17 cellular contexts compared by ENCODE assay signal in genomic region chr5:3324421-3325101, GRCh38.
DNase-seq lines count a peak whose midpoint lies in the region; ATAC-seq and TF ChIP-seq lines count a peak whose summit lies in the region.
"Had no signal": no experiment of that assay in that cellular context is flagged by ENCODE, and none has a peak within 500 bp of the region (broad histone marks: within the 10 kb centered on the region; RNA-seq: fewer than 3 reads in every experiment).

No MANE protein-coding gene starts in this region.

- H4K5ac ChIP-seq in mesendoderm (ENCODE audit: low read length), result no peak overlapping the region

- in situ Hi-C loops in brain microvascular endothelial cell (cut with HindIII; ENCODE audit: low pct_ligation_motif_present, low sequenced_read_pairs), result no loop called here

- TF ChIP-seq CTCF in brain microvascular endothelial cell (IDR thresholded peaks at IDR 0.05; ENCODE audit: low read depth, low read length, missing control alignments), result no peak

- H3K4me1 ChIP-seq in mesendoderm (ENCODE audit: control insufficient read depth, low read depth, low read length), result no peaks in the 10 kb centered on the region
- H3K4me1 ChIP-seq: SJCRH30 had no signal

- no peaks in the 10 kb centered on the region for H3K27me3 Mint-ChIP-seq in activated CD8-positive, alpha-beta T cell treated with anti-CD3 and anti-CD28 coated beads, Interleukin-2, amount 10 ng/mL, durations not matched to agents 7 days and 5 days (ENCODE audit: low read depth)
- H3K27me3 Mint-ChIP-seq in naive thymus-derived CD8-positive, alpha-beta T cell, result no peaks in the 10 kb centered on the region
- H3K27me3 Mint-ChIP-seq: activated CD4-positive, alpha-beta T cell treated with anti-CD3 and anti-CD28 coated beads, Interleukin-2, amount 10 ng/mL, durations not matched to agents 24 days and 14 days; activated naive CD8-positive, alpha-beta T cell treated with anti-CD3 and anti-CD28 coated beads, Interleukin-2, amount 10 ng/mL, durations not matched to agents 7 days and 5 days; CD8-positive, alpha-beta memory T cell; naive thymus-derived CD4-positive, alpha-beta T cell; stimulated activated naive CD8-positive, alpha-beta T cell treated with anti-CD3 and anti-CD28 coated beads, Interleukin-15, Interleukin-2, amounts not matched to agents 100 ng/mL and 50 ng/mL, for 24 hours had no signal

- ATAC-seq in left ventricle myocardium superior, result peak; percentile 14
- peak; percentile 47 for ATAC-seq in activated CD8-positive, alpha-beta T cell treated with anti-CD3 and anti-CD28 coated beads, Interleukin-2, amount 10 ng/mL, durations not matched to agents 7 days and 5 days
- ATAC-seq in HG02852 (IDR thresholded peaks at IDR 0.05; ENCODE audit: unreplicated experiment), result no peak
- ATAC-seq in naive thymus-derived CD8-positive, alpha-beta T cell, result no peak
- ATAC-seq: naive thymus-derived CD4-positive, alpha-beta T cell had no signal

- DNase-seq in left ventricle myocardium superior (no peak), cardiac septum (ENCODE audit: low spot score) (no peak), mesendoderm (peak; percentile 37), brain microvascular endothelial cell (no peak), occipital lobe (lab: John Stamatoyannopoulos, UW) (no peak)
- peak; percentile 20 for DNase-seq in activated CD8-positive, alpha-beta T cell treated with anti-CD3 and anti-CD28 coated beads, Interleukin-2, amount 10 ng/mL, durations not matched to agents 7 days and 5 days
- DNase-seq in naive thymus-derived CD8-positive, alpha-beta T cell, result no peak
- DNase-seq: activated CD4-positive, alpha-beta T cell treated with anti-CD3 and anti-CD28 coated beads, Interleukin-2, amount 10 ng/mL, durations not matched to agents 24 days and 14 days; activated T-cell treated with anti-CD3 and anti-CD28 coated beads, Interleukin-2, amount 50 U/mL, for 48 hours; CD8-positive, alpha-beta memory T cell; GOT3; naive thymus-derived CD4-positive, alpha-beta T cell had no signal

- peaks cover 12% of the 10 kb centered on the region for H3K9me3 Mint-ChIP-seq in activated CD8-positive, alpha-beta T cell treated with anti-CD3 and anti-CD28 coated beads, Interleukin-2, amount 10 ng/mL, durations not matched to agents 7 days and 5 days (ENCODE audit: insufficient read depth)
- peaks cover 0 to 11% (median 4%) of the 10 kb centered on the region in 9 donors for H3K9me3 Mint-ChIP-seq in naive thymus-derived CD8-positive, alpha-beta T cell
- H3K9me3 Mint-ChIP-seq: activated CD4-positive, alpha-beta T cell treated with anti-CD3 and anti-CD28 coated beads, Interleukin-2, amount 10 ng/mL, durations not matched to agents 24 days and 14 days had no signal

- no peaks in the 10 kb centered on the region for H3K79me2 ChIP-seq in mesendoderm (ENCODE audit: control insufficient read depth, insufficient read depth, low read length)

- H3K4me3 ChIP-seq in mesendoderm (ENCODE audit: low read length), result no peak overlapping the region
- H3K4me3 ChIP-seq in brain microvascular endothelial cell (ENCODE audit: low read depth, low read length), result no peak overlapping the region
- H3K4me3 ChIP-seq: lung, SJCRH30 had no signal

- H2BK5ac ChIP-seq in mesendoderm (ENCODE audit: low read length), result no peak overlapping the region

- no peak overlapping the region for H3K4me2 ChIP-seq in mesendoderm (ENCODE audit: low read length)

- H3K36me3 Mint-ChIP-seq in activated CD8-positive, alpha-beta T cell treated with anti-CD3 and anti-CD28 coated beads, Interleukin-2, amount 10 ng/mL, durations not matched to agents 7 days and 5 days (ENCODE audit: low read depth), result no peaks in the 10 kb centered on the region
- no peaks in the 10 kb centered on the region for H3K36me3 Mint-ChIP-seq in naive thymus-derived CD8-positive, alpha-beta T cell
- H3K36me3 Mint-ChIP-seq: activated naive CD8-positive, alpha-beta T cell treated with anti-CD3 and anti-CD28 coated beads, Interleukin-2, amount 10 ng/mL, durations not matched to agents 7 days and 5 days; CD8-positive, alpha-beta memory T cell; naive thymus-derived CD4-positive, alpha-beta T cell had no signal

- H4K8ac ChIP-seq in mesendoderm (ENCODE audit: low read depth, low read length), result no peak overlapping the region

- no peaks in the 10 kb centered on the region for H3K79me1 ChIP-seq in mesendoderm (ENCODE audit: low read length)

- POLR2A ChIA-PET in activated CD8-positive, alpha-beta T cell treated with anti-CD3 and anti-CD28 coated beads, Interleukin-2, amount 10 ng/mL, durations not matched to agents 7 days and 5 days (lab: Charles Lee), result no interaction called here
- POLR2A ChIA-PET in naive thymus-derived CD8-positive, alpha-beta T cell (lab: Charles Lee), result no interaction called here

- CTCF ChIA-PET in activated CD8-positive, alpha-beta T cell treated with anti-CD3 and anti-CD28 coated beads, Interleukin-2, amount 10 ng/mL, durations not matched to agents 7 days and 5 days (lab: Charles Lee), result no interaction called here

- H3K27me3 ChIP-seq in mesendoderm (ENCODE audit: insufficient read depth, low read length, poor library complexity) (no peaks in the 10 kb centered on the region), brain microvascular endothelial cell (replicated peaks) (no peaks in the 10 kb centered on the region)
- H3K27me3 ChIP-seq: SJCRH30 had no signal

- H3K9ac ChIP-seq in mesendoderm (ENCODE audit: low read length), result no peak overlapping the region

- H3K4me3 Mint-ChIP-seq in activated CD8-positive, alpha-beta T cell treated with anti-CD3 and anti-CD28 coated beads, Interleukin-2, amount 10 ng/mL, durations not matched to agents 7 days and 5 days, result no peak overlapping the region
- H3K4me3 Mint-ChIP-seq in naive thymus-derived CD8-positive, alpha-beta T cell, result no peak overlapping the region
- H3K4me3 Mint-ChIP-seq: activated CD4-positive, alpha-beta T cell treated with anti-CD3 and anti-CD28 coated beads, Interleukin-2, amount 10 ng/mL, durations not matched to agents 24 days and 14 days; activated naive CD8-positive, alpha-beta T cell treated with anti-CD3 and anti-CD28 coated beads, Interleukin-2, amount 10 ng/mL, durations not matched to agents 7 days and 5 days; CD8-positive, alpha-beta memory T cell; naive thymus-derived CD4-positive, alpha-beta T cell; stimulated activated naive CD8-positive, alpha-beta T cell treated with anti-CD3 and anti-CD28 coated beads, Interleukin-15, Interleukin-2, amounts not matched to agents 100 ng/mL and 50 ng/mL, for 24 hours had no signal

- H3K27ac Mint-ChIP-seq in activated CD8-positive, alpha-beta T cell treated with anti-CD3 and anti-CD28 coated beads, Interleukin-2, amount 10 ng/mL, durations not matched to agents 7 days and 5 days, result no peak overlapping the region
- no peak overlapping the region for H3K27ac Mint-ChIP-seq in naive thymus-derived CD8-positive, alpha-beta T cell
- H3K27ac Mint-ChIP-seq: activated CD4-positive, alpha-beta T cell treated with anti-CD3 and anti-CD28 coated beads, Interleukin-2, amount 10 ng/mL, durations not matched to agents 24 days and 14 days; activated naive CD8-positive, alpha-beta T cell treated with anti-CD3 and anti-CD28 coated beads, Interleukin-2, amount 10 ng/mL, durations not matched to agents 7 days and 5 days; naive thymus-derived CD4-positive, alpha-beta T cell; stimulated activated naive CD8-positive, alpha-beta T cell treated with anti-CD3 and anti-CD28 coated beads, Interleukin-15, Interleukin-2, amounts not matched to agents 100 ng/mL and 50 ng/mL, for 24 hours had no signal

- H3K56ac ChIP-seq in mesendoderm (ENCODE audit: low read length), result no peak overlapping the region

- WGBS in mesendoderm (ENCODE audit: extremely low coverage, insufficient coverage, low lambda C conversion rate), result no CpG with 5 or more reads among the region's 36 CpGs

- no peak overlapping the region for H3K23ac ChIP-seq in mesendoderm (ENCODE audit: low read length)

- H3K36me3 ChIP-seq in mesendoderm (ENCODE audit: control insufficient read depth, insufficient read depth, low read length), result no peaks in the 10 kb centered on the region
- H3K36me3 ChIP-seq in brain microvascular endothelial cell (replicated peaks), result no peaks in the 10 kb centered on the region
- H3K36me3 ChIP-seq: SJCRH30 had no signal

- H2AK5ac ChIP-seq in mesendoderm (ENCODE audit: low read length), result no peak overlapping the region

- H3K4me1 Mint-ChIP-seq in activated CD8-positive, alpha-beta T cell treated with anti-CD3 and anti-CD28 coated beads, Interleukin-2, amount 10 ng/mL, durations not matched to agents 7 days and 5 days (ENCODE audit: low read depth), result no peaks in the 10 kb centered on the region
- H3K4me1 Mint-ChIP-seq in naive thymus-derived CD8-positive, alpha-beta T cell, result no peaks in the 10 kb centered on the region
- H3K4me1 Mint-ChIP-seq: activated CD4-positive, alpha-beta T cell treated with anti-CD3 and anti-CD28 coated beads, Interleukin-2, amount 10 ng/mL, durations not matched to agents 24 days and 14 days; activated naive CD8-positive, alpha-beta T cell treated with anti-CD3 and anti-CD28 coated beads, Interleukin-2, amount 10 ng/mL, durations not matched to agents 7 days and 5 days; CD8-positive, alpha-beta memory T cell; naive thymus-derived CD4-positive, alpha-beta T cell had no signal

- no peak overlapping the region for H3K4ac ChIP-seq in mesendoderm (ENCODE audit: low read depth, low read length)

- no peak overlapping the region for H2BK15ac ChIP-seq in mesendoderm (replicated peaks; ENCODE audit: low read depth)

- no peak overlapping the region for H2BK120ac ChIP-seq in mesendoderm (ENCODE audit: low read depth, low read length)

- H3K18ac ChIP-seq in mesendoderm (ENCODE audit: low read length), result no peak overlapping the region

- H3K27ac ChIP-seq in mesendoderm (ENCODE audit: low read depth, low read length), result no peak overlapping the region
- H3K27ac ChIP-seq in brain microvascular endothelial cell, result no peak overlapping the region
- H3K27ac ChIP-seq: SJCRH30 had no signal

- intact Hi-C loops in left ventricle myocardium superior (cut with micrococcal nuclease) (no loop called here), cardiac septum (cut with DNase I) (no loop called here)

Comparison
In these comparisons a context has a peak if more than half of its experiments do, and no peak if none do; other contexts are left out.
1. ATAC-seq: peak in left ventricle myocardium superior (single experiment) and activated CD8-positive, alpha-beta T cell treated with anti-CD3 and anti-CD28 coated beads, Interleukin-2, amount 10 ng/mL, durations not matched to agents 7 days and 5 days (single experiment); none in HG02852 (single experiment) and naive thymus-derived CD8-positive, alpha-beta T cell (0 of 2).
2. DNase-seq: peak in activated CD8-positive, alpha-beta T cell treated with anti-CD3 and anti-CD28 coated beads, Interleukin-2, amount 10 ng/mL, durations not matched to agents 7 days and 5 days (single experiment) and mesendoderm (single experiment); none in left ventricle myocardium superior (single experiment), cardiac septum (single experiment), brain microvascular endothelial cell (single experiment), occipital lobe (single experiment) and naive thymus-derived CD8-positive, alpha-beta T cell (0 of 10).